29 cellular contexts compared by ENCODE assay signal in the genomic region with DNA sequence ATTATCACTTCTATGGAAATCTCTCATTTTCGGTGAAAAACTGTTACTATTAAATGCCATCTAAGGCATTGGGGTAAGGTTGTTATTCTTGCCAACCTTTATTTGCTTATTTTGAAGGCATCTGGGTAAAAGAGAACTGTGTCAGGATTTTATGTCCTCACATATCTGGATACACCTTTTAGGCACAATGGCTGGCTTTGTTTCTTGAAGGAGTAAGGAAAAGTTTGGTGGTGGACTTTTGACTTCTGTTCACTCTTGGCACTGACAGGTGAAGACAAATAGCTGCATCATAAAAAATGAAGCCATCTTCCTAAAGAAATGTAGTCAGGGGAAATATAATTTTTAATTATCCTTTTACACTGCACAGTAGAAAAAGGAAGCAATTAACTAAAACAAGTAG.
"Had no signal": no experiment of that assay in that cellular context is flagged by ENCODE, and none has a peak within 500 bp of the region (broad histone marks: within the 10 kb centered on the region; RNA-seq: fewer than 3 reads in every experiment).

No MANE protein-coding gene starts in this region.

- H3K9me3 Mint-ChIP-seq: nephron progenitor cell, neural crest cell, type B pancreatic cell had no signal

- H3K4me1 Mint-ChIP-seq: naive B cell; naive thymus-derived CD8-positive, alpha-beta T cell; nephron progenitor cell; neural crest cell; stimulated activated memory B cell treated with anti-CD40 and anti-IgM and Interleukin-4, amounts not matched to agents 10 μg/mL and 1 μg/mL and 100 μg/mL, for 72 hours had no signal

- H3K4me3 Mint-ChIP-seq: naive B cell; naive thymus-derived CD8-positive, alpha-beta T cell; natural killer cell treated with Interleukin-12 subunit alpha and Interleukin-12 subunit beta and Interleukin-15 and Interleukin-18, amount 100 ng/mL, for 72 hours; nephron progenitor cell; neural crest cell; stimulated activated memory B cell treated with anti-CD40 and anti-IgM and Interleukin-4, amounts not matched to agents 10 μg/mL and 1 μg/mL and 100 μg/mL, for 72 hours; stimulated activated naive CD8-positive, alpha-beta T cell treated with anti-CD3 and anti-CD28 coated beads, Interleukin-15, Interleukin-2, amounts not matched to agents 100 ng/mL and 50 ng/mL, for 24 hours; type B pancreatic cell had no signal

- DNase-seq: naive B cell; naive thymus-derived CD8-positive, alpha-beta T cell; nephron progenitor cell; nucleus accumbens; pancreas; right cardiac atrium; right lobe of liver; sigmoid colon; spleen; stimulated activated CD4-positive, alpha-beta T cell treated with anti-CD3 and anti-CD28 coated beads, Interleukin-12 subunit alpha, Interleukin-12 subunit beta, amount 100 ng/mL, for 4 hours; stimulated activated CD4-positive, alpha-beta T cell treated with anti-CD3 and anti-CD28 coated beads, Interleukin-1b, Interleukin-23, amount 100 ng/mL, for 48 hours; stimulated activated CD4-positive, alpha-beta T cell treated with anti-CD3 and anti-CD28 coated beads, Interleukin-4, amount 100 ng/mL, for 1 hour; stimulated activated CD4-positive, alpha-beta T cell treated with anti-CD3 and anti-CD28 coated beads, Interleukin-4, amount 100 ng/mL, for 4 hours; stimulated activated CD8-positive, alpha-beta memory T cell treated with anti-CD3 and anti-CD28 coated beads, Interleukin-4, amount 100 ng/mL, for 48 hours; stimulated activated naive CD4-positive, alpha-beta T cell; stomach; thyroid gland; upper lobe of right lung; uterus had no signal

- H3K9me3 ChIP-seq: neutrophil, pancreas, prostate gland, right lobe of liver, sigmoid colon, spleen, stomach, thoracic aorta, thyroid gland, tibial nerve, upper lobe of right lung, uterus had no signal

- H3K27ac ChIP-seq: neutrophil, pancreas, prostate gland, right lobe of liver, sigmoid colon, spleen, stomach, thoracic aorta, thyroid gland, tibial nerve, upper lobe of right lung, uterus had no signal

- H3K4me2 ChIP-seq: smooth muscle cell had no signal

- H3K36me3 Mint-ChIP-seq: naive B cell; naive thymus-derived CD8-positive, alpha-beta T cell; natural killer cell treated with Interleukin-12 subunit alpha and Interleukin-12 subunit beta and Interleukin-15 and Interleukin-18, amount 100 ng/mL, for 72 hours; stimulated activated memory B cell treated with anti-CD40 and anti-IgM and Interleukin-4, amounts not matched to agents 10 μg/mL and 1 μg/mL and 100 μg/mL, for 72 hours; type B pancreatic cell had no signal

- H3K4me1 ChIP-seq: pancreas, prostate gland, right lobe of liver, sigmoid colon, spleen, stomach, thyroid gland, tibial nerve, upper lobe of right lung, uterus had no signal

- ATAC-seq: naive thymus-derived CD8-positive, alpha-beta T cell; natural killer cell treated with Interleukin-12 subunit alpha and Interleukin-12 subunit beta and Interleukin-15 and Interleukin-18, amount 100 ng/mL, for 72 hours; pancreas; right cardiac atrium; right lobe of liver; stimulated activated memory B cell treated with anti-CD40 and anti-IgM and Interleukin-4, amounts not matched to agents 10 μg/mL and 1 μg/mL and 100 μg/mL, for 72 hours; upper lobe of right lung had no signal

- H3K4me3 ChIP-seq: pancreas, prostate gland, right lobe of liver, sigmoid colon, smooth muscle cell, spleen, stomach, thoracic aorta, thyroid gland, tibial nerve, upper lobe of right lung, uterus had no signal

- H3K36me3 ChIP-seq: neutrophil, pancreas, prostate gland, right lobe of liver, sigmoid colon, spleen, thyroid gland, tibial nerve, upper lobe of right lung, uterus had no signal

- FAIRE-seq: pancreas had no signal

- H3K27me3 Mint-ChIP-seq: naive B cell; naive thymus-derived CD8-positive, alpha-beta T cell; natural killer cell treated with Interleukin-12 subunit alpha and Interleukin-12 subunit beta and Interleukin-15 and Interleukin-18, amount 100 ng/mL, for 72 hours; stimulated activated memory B cell treated with anti-CD40 and anti-IgM and Interleukin-4, amounts not matched to agents 10 μg/mL and 1 μg/mL and 100 μg/mL, for 72 hours; stimulated activated naive CD8-positive, alpha-beta T cell treated with anti-CD3 and anti-CD28 coated beads, Interleukin-15, Interleukin-2, amounts not matched to agents 100 ng/mL and 50 ng/mL, for 24 hours; type B pancreatic cell had no signal

- H3K27ac Mint-ChIP-seq: naive B cell; naive thymus-derived CD8-positive, alpha-beta T cell; natural killer cell treated with Interleukin-12 subunit alpha and Interleukin-12 subunit beta and Interleukin-15 and Interleukin-18, amount 100 ng/mL, for 72 hours; nephron progenitor cell; stimulated activated memory B cell treated with anti-CD40 and anti-IgM and Interleukin-4, amounts not matched to agents 10 μg/mL and 1 μg/mL and 100 μg/mL, for 72 hours; stimulated activated naive CD8-positive, alpha-beta T cell treated with anti-CD3 and anti-CD28 coated beads, Interleukin-15, Interleukin-2, amounts not matched to agents 100 ng/mL and 50 ng/mL, for 24 hours; type B pancreatic cell had no signal

- H3K27me3 ChIP-seq: neutrophil, pancreas, right lobe of liver, sigmoid colon, spleen, stomach, thyroid gland, tibial nerve, upper lobe of right lung, uterus had no signal
